8 cellular contexts compared by ENCODE assay signal in genomic region chr1:212609701-212610574, GRCh38. TPM values are rescaled to one million over a fixed set of nuclear protein-coding genes. Genes with fewer than 3 reads are reported as not detected.
A peak's percentile ranks its signal among the peaks of the same experiment; 100 is the strongest.
DNase-seq lines count a peak whose midpoint lies in the region; ATAC-seq and TF ChIP-seq lines count a peak whose summit lies in the region.

No MANE protein-coding gene starts in this region.

- H3K27me3 ChIP-seq in HCT116 (ENCODE audit: insufficient read depth, low read length) (peaks cover 21% of the 10 kb centered on the region; the same call in 1 of the 2 replicates), tibial nerve (peaks cover 0 to 5% of the 10 kb centered on the region in 2 donors)

- peaks cover 64% of the 10 kb centered on the region for H3K4me1 Mint-ChIP-seq in activated naive CD8-positive, alpha-beta T cell treated with anti-CD3 and anti-CD28 coated beads for 36 hours

- H3K9me2 ChIP-seq in HCT116 (ENCODE audit: insufficient read depth), result no peaks in the 10 kb centered on the region

- CTCF ChIA-PET in HCT116 (lab: Charles Lee), result no interaction called here

- H3K36me3 ChIP-seq in HCT116 (ENCODE audit: control insufficient read depth in 1 of 2, insufficient read depth in 2 of 2, low read length in 2 of 2), result peaks cover 0 to 5% of the 10 kb centered on the region in 2 experiments; a peak in 1 of 4 replicates
- H3K36me3 ChIP-seq in tibial nerve, result peaks cover 0 to 3% (median 0%) of the 10 kb centered on the region in 3 donors

- ATAC-seq in HCT116, result no peak
- peak; percentile 1 for ATAC-seq in left lobe of liver
- no peak for ATAC-seq in GM19351 (IDR thresholded peaks at IDR 0.05; ENCODE audit: unreplicated experiment)

- intact Hi-C loops in HCT116 (cut with micrococcal nuclease), result loop anchor here (2.0 to 5.0 kb wide), 2 partner anchors 43 to 172 kb away; no protein-coding TSS in a partner anchor

- H3K9ac ChIP-seq in HCT116 (ENCODE audit: low read length), result peak overlapping the region; percentile 91

- no peaks in the 10 kb centered on the region; the same call in 1 of the 2 replicates for H4K20me1 ChIP-seq in HCT116 (ENCODE audit: insufficient read depth)

- peak overlapping the region; percentile 81 for H3K27ac Mint-ChIP-seq in activated naive CD8-positive, alpha-beta T cell treated with anti-CD3 and anti-CD28 coated beads for 36 hours

- peak overlapping the region; percentile 84 for H3K27ac ChIP-seq in C4-2B
- H3K27ac ChIP-seq in HCT116 (ENCODE audit: low read depth, low read length), result peak overlapping the region; percentile 71; the same call in 1 of the 2 replicates
- H3K27ac ChIP-seq in tibial nerve, result peak overlapping the region; percentile 92 to 100 (median 100)

- RAD21 ChIA-PET in HCT116 (lab: Charles Lee; ENCODE audit: low non-redundant PET in 1 of 2, low total read pairs in 2 of 2, uncharacterized antibody in 2 of 2, unreplicated experiment in 2 of 2), result interaction anchor here in 1 of 2 experiments (1.1 kb wide), 1 partner anchor 133 kb away, joined by 5 read pairs; no protein-coding TSS in a partner anchor

- H3K36me3 Mint-ChIP-seq in activated naive CD8-positive, alpha-beta T cell treated with anti-CD3 and anti-CD28 coated beads for 36 hours, result peaks cover 41% of the 10 kb centered on the region

- peak overlapping the region; percentile 84 for H3K4me3 Mint-ChIP-seq in activated naive CD8-positive, alpha-beta T cell treated with anti-CD3 and anti-CD28 coated beads for 36 hours

- H3K4me1 ChIP-seq in HCT116 (ENCODE audit: control insufficient read depth in 1 of 2, insufficient read depth in 2 of 2, low read length in 2 of 2) (peaks cover 11 to 48% of the 10 kb centered on the region in 2 experiments; a peak in 3 of 4 replicates), tibial nerve (peaks cover 0 to 59% (median 29%) of the 10 kb centered on the region in 4 donors)

- TF ChIP-seq POLR2A in HCT116 (IDR thresholded peaks at IDR 0.05; ENCODE audit: borderline replicate concordance, extremely low read depth, insufficient read depth, insufficient read length) (no peak), tibial nerve (IDR thresholded peaks at IDR 0.05) (no peak)

- peaks cover 42% of the 10 kb centered on the region for H3K27me3 Mint-ChIP-seq in activated naive CD8-positive, alpha-beta T cell treated with anti-CD3 and anti-CD28 coated beads for 36 hours

- BruUV-seq in HCT116 (replicated peaks; lab: Mats Ljungman, UMichigan), result TSS peak; percentile 48

- POLR2A ChIA-PET in HCT116 (lab: Charles Lee), result interaction anchor here (0.7 to 2.5 kb wide), 3 partner anchors 12 to 132 kb away, joined by 3 to 45 read pairs (median 32); no protein-coding TSS in a partner anchor

- peaks cover 57% of the 10 kb centered on the region for H3K79me2 ChIP-seq in HCT116 (ENCODE audit: insufficient read depth, low read length)

- peak overlapping the region; percentile 97 for H3K4me2 ChIP-seq in HCT116 (ENCODE audit: low read length)

- H3K4me3 ChIP-seq in HCT116 (replicated peaks in 1 of 2; ENCODE audit: low read depth in 1 of 2, low read length in 2 of 2), result peak overlapping the region; percentile 70 to 77
- H3K4me3 ChIP-seq in tibial nerve, result peak overlapping the region; percentile 60 to 89 (median 80)

- H3K9me3 ChIP-seq in HCT116 (ENCODE audit: control insufficient read depth in 1 of 2, insufficient read depth in 1 of 2, low read depth in 1 of 2, low read length in 2 of 2), result no peaks in the 10 kb centered on the region
- H3K9me3 ChIP-seq in tibial nerve, result no peaks in the 10 kb centered on the region

- TF ChIP-seq CTCF in C4-2B (conservative IDR thresholded peaks at IDR 0.05), result no peak
- TF ChIP-seq CTCF in HCT116 (IDR thresholded peaks at IDR 0.05 in 2 of 3, conservative IDR thresholded peaks at IDR 0.05 in 1 of 3; ENCODE audit: borderline replicate concordance in 1 of 3, insufficient read depth in 1 of 3, low read depth in 2 of 3, low read length in 2 of 3), result no peak; a peak in 1 of 6 replicates
- no peak for TF ChIP-seq CTCF in tibial nerve (IDR thresholded peaks at IDR 0.05)

- TF ChIP-seq RAD21 in HCT116 (IDR thresholded peaks at IDR 0.05; ENCODE audit: low read depth), result no peak

- 25 to 32% methylated on average over 17 to 20 of the region's 20 CpGs for WGBS in tibial nerve, 2 donors

- peak in 1 of 2 donors; percentile 9 for TF ChIP-seq EP300 in tibial nerve (IDR thresholded peaks at IDR 0.05)

- no peak overlapping the region for H2AFZ ChIP-seq in HCT116 (ENCODE audit: low read depth, low read length, poor library complexity, severe bottlenecking)

- no peak for DNase-seq in HCT116 (ENCODE audit: low read depth, low spot score)
- DNase-seq in activated naive CD8-positive, alpha-beta T cell treated with anti-CD3 and anti-CD28 coated beads for 36 hours, result no peak
- no peak for DNase-seq in left lobe of liver (ENCODE audit: low spot score)
- peak in 1 of 2 donors; percentile 25 for DNase-seq in tibial nerve (ENCODE audit: low spot score in 2 of 2)
- DNase-seq in GDM1 (lab: John Stamatoyannopoulos, UW), result no peak
- DNase-seq in cerebellar nuclear complex (lab: John Stamatoyannopoulos, UW), result no peak

- no peaks in the 10 kb centered on the region for H3K9me3 Mint-ChIP-seq in activated naive CD8-positive, alpha-beta T cell treated with anti-CD3 and anti-CD28 coated beads for 36 hours

TF ChIP-seq in HCT116, 20 proteins besides CTCF, POLR2A, EP300 and RAD21:
- TF ChIP-seq MAX (IDR thresholded peaks at IDR 0.05) (peak; percentile 26; the same call in 1 of the 2 replicates), POLR2AphosphoS5 (IDR thresholded peaks at IDR 0.05; ENCODE audit: low read depth, low read length) (peak; percentile 47; the same call in 1 of the 2 replicates), FOSL1 (IDR thresholded peaks at IDR 0.05; ENCODE audit: low read depth) (no peak)
TF ChIP-seq in HCT116: peak in this region for 2.

RNA-seq across cellular contexts. Expression of gene ATF3, which starts 1.4 kb away (rescaled TPM):
- 43.2 TPM for total RNA-seq in HCT116 (2021; ENCODE audit: unreplicated experiment)
- 60.0 and 101 TPM in 2 replicates for polyA plus RNA-seq in HCT116 (2012)
- total RNA-seq in activated naive CD8-positive, alpha-beta T cell treated with anti-CD3 and anti-CD28 coated beads for 36 hours, result 10 to 100 TPM; 42.4 to 44.9 TPM
- 2.6 TPM for total RNA-seq in left lobe of liver
- total RNA-seq in tibial nerve, result 10 to 100 TPM; 12.3 to 19.2 (median 13.7) TPM
